ENCODE assay signal across 6 cellular contexts in genomic region chr22:27948569-27948968, GRCh38.
"Had no signal": no experiment of that assay in that cellular context is flagged by ENCODE, and none has a peak within 500 bp of the region (broad histone marks: within the 10 kb centered on the region; RNA-seq: fewer than 3 reads in every experiment).

No MANE protein-coding gene starts in this region.

- H3K9me3 Mint-ChIP-seq: GM23338, H9 had no signal

- H3K4me1 Mint-ChIP-seq: H9 had no signal

- H3K27ac ChIP-seq: HL-60 had no signal

- H3K4me3 ChIP-seq: GM23338, K562 had no signal

- DNase-seq: H9, HCEC 1CT, IMR-90 had no signal

- H2AFZ ChIP-seq: GM23338 had no signal

- H3K4me3 Mint-ChIP-seq: GM23338, H9 had no signal

- H3K27ac Mint-ChIP-seq: GM23338, H9 had no signal

- ATAC-seq: GM23338, K562 had no signal

- H3K4me2 ChIP-seq: GM23338 had no signal
